Comparison of ENCODE assay signal across 19 cellular contexts in the genomic region with DNA sequence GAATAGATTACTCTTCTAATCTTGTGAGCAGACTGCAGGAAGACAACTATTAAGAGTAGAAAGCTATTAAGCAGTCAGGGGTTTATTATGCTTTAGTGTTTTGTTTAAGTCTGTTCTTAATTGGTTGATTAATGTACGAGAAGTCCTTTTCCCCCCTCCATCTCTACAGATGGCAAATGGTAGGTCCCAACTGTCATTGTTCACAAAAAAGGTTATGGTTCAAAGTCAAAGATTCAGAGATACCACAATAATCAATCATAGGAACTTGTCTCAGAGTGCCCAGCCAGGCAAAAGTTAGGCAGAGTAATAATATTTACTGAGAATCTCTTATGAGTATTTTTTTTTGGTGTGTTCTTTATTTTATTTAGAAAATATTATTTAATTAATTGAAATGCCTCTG. TPM values are rescaled to one million over a fixed set of nuclear protein-coding genes. Genes with fewer than 3 reads are reported as not detected.
DNase-seq lines count a peak whose midpoint lies in the region; ATAC-seq and TF ChIP-seq lines count a peak whose summit lies in the region.
"Had no signal": no experiment of that assay in that cellular context is flagged by ENCODE, and none has a peak within 500 bp of the region (broad histone marks: within the 10 kb centered on the region; RNA-seq: fewer than 3 reads in every experiment).

No MANE protein-coding gene starts in this region.

- 11 to 26% methylated on average over 1 of the region's 1 CpG for WGBS in body of pancreas, 2 donors

- no peak for TF ChIP-seq POLR2A in body of pancreas (IDR thresholded peaks at IDR 0.05)

- intact Hi-C loops in body of pancreas (cut with DNase I): no loop called here

- no peaks in the 10 kb centered on the region for H3K27me3 Mint-ChIP-seq in mesothelial cell of epicardium (ENCODE audit: low read depth)

- peak overlapping the region in 1 of 4 donors; percentile 18 for H3K27ac ChIP-seq in body of pancreas

- CTCF ChIA-PET in HEK293T (lab: Yijun Ruan, JAX): no interaction called here

- POLR2A ChIA-PET in HEK293T (lab: Yijun Ruan, JAX): no interaction called here

- H3K4me3 Mint-ChIP-seq in mesothelial cell of epicardium: no peak overlapping the region
- H3K4me3 Mint-ChIP-seq: CD14-positive monocyte had no signal

- DNase-seq in HEK293T (ENCODE audit: extremely low spot score): no peak
- peak; percentile 66 for DNase-seq in OCI-M1 (lab: John Stamatoyannopoulos, UW)
- DNase-seq in body of pancreas: peak in 3 of 4 donors; percentile 25 to 69 (median 53)
- no peak for DNase-seq in mesothelial cell of epicardium (ENCODE audit: low spot score in 2 of 2, unreplicated experiment in 2 of 2)
- no peak for DNase-seq in T-helper 1 cell
- DNase-seq in hepatic stellate cell (ENCODE audit: low spot score): no peak
- DNase-seq in SIG-M5 (lab: John Stamatoyannopoulos, UW): no peak
- DNase-seq: DMS 273 treated with DMSO at 0.1 percent for 48 hours, GDM1, IMR-90, MV-4-11, NCI-H1436, NCI-H2029, NCI-H2171, NCI-H446 treated with DMSO at 0.1 percent for 48 hours, RPMI8226 had no signal

- ATAC-seq in body of pancreas (peak; percentile 74), GM18907 (IDR thresholded peaks at IDR 0.05; ENCODE audit: unreplicated experiment) (no peak)
- ATAC-seq: GM12878 had no signal

- H3K9me3 ChIP-seq in body of pancreas: no peaks in the 10 kb centered on the region

- H3K4me1 ChIP-seq in body of pancreas: peaks cover 33% of the 10 kb centered on the region

- no peaks in the 10 kb centered on the region for H3K27me3 ChIP-seq in body of pancreas

- peaks cover 8% of the 10 kb centered on the region for H3K9me3 Mint-ChIP-seq in mesothelial cell of epicardium

- no peaks in the 10 kb centered on the region for H3K36me3 ChIP-seq in body of pancreas (replicated peaks in 1 of 2; ENCODE audit: insufficient read depth in 1 of 2, low read depth in 2 of 2)

- H3K4me1 Mint-ChIP-seq in mesothelial cell of epicardium: peaks cover 38% of the 10 kb centered on the region

- H3K36me3 Mint-ChIP-seq in mesothelial cell of epicardium: peaks cover 15% of the 10 kb centered on the region

- H3K27ac Mint-ChIP-seq in mesothelial cell of epicardium: peak overlapping the region; percentile 90
- H3K27ac Mint-ChIP-seq: CD14-positive monocyte had no signal

- no peak for TF ChIP-seq CTCF in body of pancreas (IDR thresholded peaks at IDR 0.05)
- no peak for TF ChIP-seq CTCF in mesothelial cell of epicardium (IDR thresholded peaks at IDR 0.05; ENCODE audit: unreplicated experiment)

- no peak overlapping the region for H3K4me3 ChIP-seq in body of pancreas
- H3K4me3 ChIP-seq: GM12878 had no signal

TF ChIP-seq in HEK293T, 16 proteins besides CTCF, POLR2A, EP300 and RAD21:
- TF ChIP-seq, protein P1, sequence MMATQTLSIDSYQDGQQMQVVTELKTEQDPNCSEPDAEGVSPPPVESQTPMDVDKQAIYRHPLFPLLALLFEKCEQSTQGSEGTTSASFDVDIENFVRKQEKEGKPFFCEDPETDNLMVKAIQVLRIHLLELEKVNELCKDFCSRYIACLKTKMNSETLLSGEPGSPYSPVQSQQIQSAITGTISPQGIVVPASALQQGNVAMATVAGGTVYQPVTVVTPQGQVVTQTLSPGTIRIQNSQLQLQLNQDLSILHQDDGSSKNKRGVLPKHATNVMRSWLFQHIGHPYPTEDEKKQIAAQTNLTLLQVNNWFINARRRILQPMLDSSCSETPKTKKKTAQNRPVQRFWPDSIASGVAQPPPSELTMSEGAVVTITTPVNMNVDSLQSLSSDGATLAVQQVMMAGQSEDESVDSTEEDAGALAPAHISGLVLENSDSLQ (IDR thresholded peaks at IDR 0.05): peak; percentile 80
- TF ChIP-seq TARDBP (IDR thresholded peaks at IDR 0.05): no peak
- peak; percentile 42; the same call in 1 of the 2 replicates for TF ChIP-seq CTBP1 (IDR thresholded peaks at IDR 0.05; ENCODE audit: borderline replicate concordance)
- no peak for TF ChIP-seq ELF4 (IDR thresholded peaks at IDR 0.05)
- no peak for TF ChIP-seq HDGF (IDR thresholded peaks at IDR 0.05; ENCODE audit: borderline replicate concordance)
- TF ChIP-seq LEF1 (IDR thresholded peaks at IDR 0.05; ENCODE audit: borderline replicate concordance): no peak

RNA-seq across cellular contexts. Expression of a gene that starts 26.8 kb away (rescaled TPM):
- total RNA-seq in body of pancreas (10 to 100 TPM; 21.5 to 32.3 TPM), mesothelial cell of epicardium (152 to 163 TPM (median 162 TPM) in 3 replicates)

Comparison
In these comparisons a context has a peak if more than half of its experiments do, and no peak if none do; other contexts are left out.
1. DNase-seq: peak in OCI-M1 (single experiment) and body of pancreas (3 of 4); none in HEK293T (single experiment), mesothelial cell of epicardium (0 of 2), T-helper 1 cell (0 of 5), hepatic stellate cell (single experiment) and SIG-M5 (single experiment).